19 cellular contexts compared by ENCODE assay signal in genomic region chr11:63532799-63533475, GRCh38. TPM values are rescaled to one million over a fixed set of nuclear protein-coding genes. Genes with fewer than 3 reads are reported as not detected.
A peak's percentile ranks its signal among the peaks of the same experiment; 100 is the strongest.
DNase-seq lines count a peak whose midpoint lies in the region; ATAC-seq and TF ChIP-seq lines count a peak whose summit lies in the region.
"Had no signal": no experiment of that assay in that cellular context is flagged by ENCODE, and none has a peak within 500 bp of the region (broad histone marks: within the 10 kb centered on the region; RNA-seq: fewer than 3 reads in every experiment).

No MANE protein-coding gene starts in this region.

- peak overlapping the region in 2 of 3 donors; percentile 1 to 42 for H3K4me3 Mint-ChIP-seq in T-cell
- H3K4me3 Mint-ChIP-seq in stimulated activated effector memory CD8-positive, alpha-beta T cell treated with anti-CD3 and anti-CD28 coated beads, Interleukin-12 subunit alpha, Interleukin-12 subunit beta, amount 100 ng/mL, for 72 hours, result no peak overlapping the region
- H3K4me3 Mint-ChIP-seq: activated CD4-positive, alpha-beta memory T cell treated with anti-CD3 and anti-CD28 coated beads for 36 hours had no signal

- peaks cover 34% of the 10 kb centered on the region for H3K4me1 ChIP-seq in iPS-15b (ENCODE audit: control insufficient read depth, insufficient read depth, low read length)

- ATAC-seq in T-cell (replicated peaks in 1 of 4) (no peak), GM18867 (IDR thresholded peaks at IDR 0.05; ENCODE audit: unreplicated experiment) (no peak), GM18505 (IDR thresholded peaks at IDR 0.05; ENCODE audit: unreplicated experiment) (no peak)
- no peak for ATAC-seq in stimulated activated effector memory CD8-positive, alpha-beta T cell treated with anti-CD3 and anti-CD28 coated beads, Interleukin-12 subunit alpha, Interleukin-12 subunit beta, amount 100 ng/mL, for 72 hours

- H3K36me3 Mint-ChIP-seq in T-cell, result no peaks in the 10 kb centered on the region
- H3K36me3 Mint-ChIP-seq in stimulated activated effector memory CD8-positive, alpha-beta T cell treated with anti-CD3 and anti-CD28 coated beads, Interleukin-12 subunit alpha, Interleukin-12 subunit beta, amount 100 ng/mL, for 72 hours, result no peaks in the 10 kb centered on the region
- H3K36me3 Mint-ChIP-seq: activated CD4-positive, alpha-beta memory T cell treated with anti-CD3 and anti-CD28 coated beads for 36 hours had no signal

- H3K9me3 ChIP-seq in iPS-15b (ENCODE audit: control insufficient read depth, insufficient read depth, low read length), result no peaks in the 10 kb centered on the region
- H3K9me3 ChIP-seq: neutrophil, suprapubic skin had no signal

- no peaks in the 10 kb centered on the region for H3K27me3 Mint-ChIP-seq in T-cell
- H3K27me3 Mint-ChIP-seq: activated CD4-positive, alpha-beta memory T cell treated with anti-CD3 and anti-CD28 coated beads for 36 hours had no signal

- H3K36me3 ChIP-seq in iPS-15b (ENCODE audit: control insufficient read depth, insufficient read depth, low read length), result no peaks in the 10 kb centered on the region
- H3K36me3 ChIP-seq: neutrophil, suprapubic skin had no signal

- no peaks in the 10 kb centered on the region for H3K9me3 Mint-ChIP-seq in T-cell
- no peaks in the 10 kb centered on the region for H3K9me3 Mint-ChIP-seq in stimulated activated effector memory CD8-positive, alpha-beta T cell treated with anti-CD3 and anti-CD28 coated beads, Interleukin-12 subunit alpha, Interleukin-12 subunit beta, amount 100 ng/mL, for 72 hours
- H3K9me3 Mint-ChIP-seq: activated CD4-positive, alpha-beta memory T cell treated with anti-CD3 and anti-CD28 coated beads for 36 hours had no signal

- no peaks in the 10 kb centered on the region for H3K27me3 ChIP-seq in iPS-15b (ENCODE audit: control insufficient read depth, insufficient read depth, low read length)
- H3K27me3 ChIP-seq: suprapubic skin had no signal

- CTCF ChIA-PET in T-cell (lab: Charles Lee), result interaction anchor here in 1 of 2 donors (1.5 kb wide), 1 partner anchor 54 kb away, joined by 4 read pairs; no protein-coding TSS in a partner anchor

- DNase-seq in NCI-H1694 treated with DMSO at 0.1 percent for 48 hours (lab: John Stamatoyannopoulos, UW), result peak; percentile 29
- no peak for DNase-seq in NCI-H1694 (lab: John Stamatoyannopoulos, UW)
- DNase-seq in T-cell, result no peak
- no peak for DNase-seq in stimulated activated effector memory CD8-positive, alpha-beta T cell treated with anti-CD3 and anti-CD28 coated beads, Interleukin-12 subunit alpha, Interleukin-12 subunit beta, amount 100 ng/mL, for 72 hours (ENCODE audit: low spot score in 2 of 2)
- no peak for DNase-seq in stimulated activated naive CD4-positive, alpha-beta T cell (lab: John Stamatoyannopoulos, UW)
- DNase-seq: 8988T; activated CD4-positive, alpha-beta memory T cell treated with anti-CD3 and anti-CD28 coated beads for 36 hours; activated gamma-delta T cell treated with Interleukin-2 at 50 U/mL for 16 hours; COR-L47; NCI-H1105; T1000 had no signal

- peak overlapping the region; percentile 86 to 92 for H3K27ac Mint-ChIP-seq in T-cell
- peak overlapping the region; percentile 95 for H3K27ac Mint-ChIP-seq in stimulated activated effector memory CD8-positive, alpha-beta T cell treated with anti-CD3 and anti-CD28 coated beads, Interleukin-12 subunit alpha, Interleukin-12 subunit beta, amount 100 ng/mL, for 72 hours

- TF ChIP-seq POLR2A in GM18505 (IDR thresholded peaks at IDR 0.05; ENCODE audit: borderline replicate concordance, extremely low read depth, insufficient read depth, insufficient read length), result no peak

- POLR2A ChIA-PET in T-cell (lab: Charles Lee), result interaction anchor here (0.6 to 1.2 kb wide), 2 partner anchors 17 to 20 kb away, joined by 3 to 4 read pairs; no protein-coding TSS in a partner anchor

- H3K4me3 ChIP-seq in iPS-15b (ENCODE audit: low read depth, low read length), result no peak overlapping the region
- H3K4me3 ChIP-seq: skin epidermis, suprapubic skin had no signal

- H3K9ac ChIP-seq in iPS-15b (ENCODE audit: low read depth, low read length), result peak overlapping the region; percentile 5

- peaks cover 73 to 87% (median 85%) of the 10 kb centered on the region in 3 donors for H3K4me1 Mint-ChIP-seq in T-cell
- H3K4me1 Mint-ChIP-seq in stimulated activated effector memory CD8-positive, alpha-beta T cell treated with anti-CD3 and anti-CD28 coated beads, Interleukin-12 subunit alpha, Interleukin-12 subunit beta, amount 100 ng/mL, for 72 hours, result peaks cover 80% of the 10 kb centered on the region

RNA-seq across cellular contexts. Expression of gene PLAAT4, which starts 3.7 kb away (rescaled TPM):
- total RNA-seq in T-cell, result 100 to 1,000 TPM in 4 of 5 donors, 10 to 100 TPM in 1; 90.2 to 144 (median 126) TPM

RNA-seq across cellular contexts. Expression of gene LGALS12, which starts 27.1 kb away (rescaled TPM):
- not detected for total RNA-seq in T-cell
- total RNA-seq: activated CD4-positive, alpha-beta memory T cell treated with anti-CD3 and anti-CD28 coated beads for 36 hours had no signal

RNA-seq across cellular contexts. Expression of gene PLAAT2, which starts 30.2 kb away (rescaled TPM):
- under 1 TPM in 2 of 5 donors, not detected in 3; 0.51 to 0.53 TPM for total RNA-seq in T-cell
- total RNA-seq: cardiac septum, liver, suprapubic skin had no signal

RNA-seq across cellular contexts. Expression of gene PLAAT5, which starts 42.0 kb away (rescaled TPM):
- under 1 TPM in 3 of 5 donors, not detected in 2; 0.16 to 0.32 (median 0.23) TPM for total RNA-seq in T-cell
